9 cellular contexts compared by ENCODE assay signal in genomic region chr5:181207960-181208253, GRCh38. TPM values are rescaled to one million over a fixed set of nuclear protein-coding genes. Genes with fewer than 3 reads are reported as not detected.
DNase-seq lines count a peak whose midpoint lies in the region; ATAC-seq, FAIRE-seq and TF ChIP-seq lines count a peak whose summit lies in the region.
"Had no signal": no experiment of that assay in that cellular context is flagged by ENCODE, and none has a peak within 500 bp of the region (broad histone marks: within the 10 kb centered on the region; RNA-seq: fewer than 3 reads in every experiment).

No MANE protein-coding gene starts in this region.

- no peaks in the 10 kb centered on the region for H3K9me3 Mint-ChIP-seq in Calu3 (ENCODE audit: low read depth, unreplicated experiment)

- H3K9ac ChIP-seq in KMS-11 (no peak overlapping the region), K562 (ENCODE audit: insufficient read depth in 1 of 2, low read depth in 2 of 2, low read length in 2 of 2) (no peak overlapping the region)

- H3K27me3 Mint-ChIP-seq in Calu3 (ENCODE audit: unreplicated experiment): peaks cover 39% of the 10 kb centered on the region

- H3K9me3 ChIP-seq in K562 (replicated peaks; ENCODE audit: control insufficient read depth, insufficient read depth, low read depth, low read length): no peaks in the 10 kb centered on the region
- no peaks in the 10 kb centered on the region for H3K9me3 ChIP-seq in osteoblast (ENCODE audit: low read depth, low read length)

- H3K27ac Mint-ChIP-seq in Calu3 (ENCODE audit: unreplicated experiment): peak overlapping the region; percentile 97

- peak overlapping the region; percentile 75 for H3K4me3 Mint-ChIP-seq in Calu3 (ENCODE audit: low read depth, unreplicated experiment)

- peaks cover 7% of the 10 kb centered on the region for H3K4me1 ChIP-seq in KMS-11 (ENCODE audit: low read depth, poor library complexity, severe bottlenecking)
- H3K4me1 ChIP-seq in K562 (replicated peaks in 1 of 2; ENCODE audit: control insufficient read depth in 2 of 2, insufficient read depth in 2 of 2, low read length in 2 of 2): peaks cover 27 to 31% of the 10 kb centered on the region in 2 experiments; a peak in 4 of 5 replicates
- peaks cover 5% of the 10 kb centered on the region for H3K4me1 ChIP-seq in osteoblast (ENCODE audit: insufficient read depth, low read length)

- FAIRE-seq in K562 (lab: Jason Lieb, UNC): peak; percentile 29

- BruUV-seq in Calu3 (replicated peaks; lab: Mats Ljungman, UMichigan) (no TSS peak), K562 (replicated peaks; lab: Mats Ljungman, UMichigan) (no TSS peak)

- no peak for TF ChIP-seq CTCF in Calu3 (IDR thresholded peaks at IDR 0.05; ENCODE audit: unreplicated experiment)
- TF ChIP-seq CTCF in KMS-11 (conservative IDR thresholded peaks at IDR 0.05; ENCODE audit: low read depth, low read length): no peak
- no peak for TF ChIP-seq CTCF in K562 (IDR thresholded peaks at IDR 0.05 in 2 of 3, conservative IDR thresholded peaks at IDR 0.05 in 1 of 3; ENCODE audit: insufficient read depth in 2 of 3, low read depth in 1 of 3, low read length in 3 of 3)
- TF ChIP-seq CTCF in osteoblast (IDR thresholded peaks at IDR 0.05; ENCODE audit: extremely low read depth, low read depth, low read length): no peak

- H4K20me1 ChIP-seq in KMS-11 (ENCODE audit: insufficient read depth) (no peaks in the 10 kb centered on the region), K562 (replicated peaks; ENCODE audit: control insufficient read depth, insufficient read depth, low read length) (no peaks in the 10 kb centered on the region), osteoblast (ENCODE audit: insufficient read depth, low read length) (no peaks in the 10 kb centered on the region)

- intact Hi-C loops in Calu3 (cut with micrococcal nuclease; ENCODE audit: unreplicated experiment) (loop anchor here (1.0 kb wide), 2 partner anchors 10 to 19 kb away; no protein-coding TSS in a partner anchor), K562 (cut with micrococcal nuclease) (loop anchor here (1.0 to 2.0 kb wide), 3 partner anchors 10 to 17 kb away; partner anchors contain the start of gene TRIM41)

- H3K4me2 ChIP-seq in KMS-11 (peak overlapping the region; percentile 21; the same call in 1 of the 2 replicates), K562 (ENCODE audit: insufficient read depth, low read length) (peak overlapping the region; percentile 93; the same call in 1 of the 2 replicates), osteoblast (ENCODE audit: insufficient read depth, low read length) (peak overlapping the region; percentile 84)

- ATAC-seq in K562 (no peak), HG03108 (IDR thresholded peaks at IDR 0.05; ENCODE audit: unreplicated experiment) (no peak)

- peaks cover 52% of the 10 kb centered on the region for H3K36me3 Mint-ChIP-seq in Calu3 (ENCODE audit: insufficient read depth, unreplicated experiment)

- 4% methylated on average over 3 of the region's 3 CpGs for WGBS in K562 (ENCODE audit: insufficient coverage, low coverage, missing lambda C conversion rate)

- H3K36me3 ChIP-seq in KMS-11 (ENCODE audit: insufficient read depth): no peaks in the 10 kb centered on the region
- no peaks in the 10 kb centered on the region for H3K36me3 ChIP-seq in K562 (ENCODE audit: control insufficient read depth, insufficient read depth, low read length)
- no peaks in the 10 kb centered on the region for H3K36me3 ChIP-seq in osteoblast (ENCODE audit: insufficient read depth, low read length)

- TF ChIP-seq EP300 in K562 (IDR thresholded peaks at IDR 0.05; ENCODE audit: low read length): no peak

- no peak for TF ChIP-seq POLR2A in K562 (conservative IDR thresholded peaks at IDR 0.05)

- POLR2A ChIA-PET in K562 (lab: Yijun Ruan, JAX): interaction anchor here (0.6 to 2.4 kb wide), 16 partner anchors 9 to 169 kb away, joined by 3 to 18 read pairs (median 4); partner anchors contain the start of gene TRIM52

- TF ChIP-seq RAD21 in K562 (CRISPR knock-in tag; conservative IDR thresholded peaks at IDR 0.05 in 1 of 2, IDR thresholded peaks at IDR 0.05 in 1 of 2): no peak; a peak in 1 of 4 replicates

- H3K27me3 ChIP-seq in KMS-11 (ENCODE audit: insufficient read depth, low read depth) (no peaks in the 10 kb centered on the region), K562 (ENCODE audit: control insufficient read depth in 2 of 2, insufficient read depth in 2 of 2, low read length in 2 of 2) (no peaks in the 10 kb centered on the region), osteoblast (ENCODE audit: insufficient read depth, low read length) (peaks cover 7% of the 10 kb centered on the region)

- H3K27ac ChIP-seq in KMS-11: peak overlapping the region; percentile 80; the same call in 1 of the 2 replicates
- peak overlapping the region; percentile 9; the same call in 1 of the 3 replicates for H3K27ac ChIP-seq in K562 (ENCODE audit: extremely low read depth, low read depth, low read length)
- no peak overlapping the region for H3K27ac ChIP-seq in osteoblast (ENCODE audit: low read depth, low read length)

- H3K4me3 ChIP-seq in KMS-11 (IDR thresholded peaks at IDR 0.05; ENCODE audit: insufficient read depth, low read depth, low read length) (no peak overlapping the region), K562 (0 out of 2 replicates have a peak overlapping the region, but pooled peaks have one; percentile 1), osteoblast (ENCODE audit: insufficient read depth, low read length) (no peak overlapping the region)

- H2AFZ ChIP-seq in KMS-11 (ENCODE audit: low read depth) (no peak overlapping the region), K562 (ENCODE audit: low read depth, low read length) (no peak overlapping the region), osteoblast (ENCODE audit: low read length) (no peak overlapping the region)

- no peak for DNase-seq in Calu3
- no peak for DNase-seq in K562 (ENCODE audit: extremely low read depth in 1 of 4, low spot score in 3 of 4)
- no peak for DNase-seq in osteoblast (ENCODE audit: insufficient read length, low spot score, missing footprints)
- DNase-seq in DMS53 treated with DMSO at 0.1 percent for 48 hours (lab: John Stamatoyannopoulos, UW; ENCODE audit: unreplicated experiment): no peak
- no peak for DNase-seq in GM19240 (ENCODE audit: insufficient read length, low spot score)
- no peak for DNase-seq in AG20443 (ENCODE audit: low spot score)
- DNase-seq: cortex of kidney had no signal

- no peaks in the 10 kb centered on the region for H3K9me1 ChIP-seq in K562 (ENCODE audit: control insufficient read depth, insufficient read depth, low read length)

- in situ Hi-C loops in K562 (cut with MboI): no loop called here

- H3K79me2 ChIP-seq in KMS-11 (ENCODE audit: insufficient read depth, low read depth): no peaks in the 10 kb centered on the region
- H3K79me2 ChIP-seq in K562 (ENCODE audit: control insufficient read depth, insufficient read depth, low read length): no peaks in the 10 kb centered on the region
- H3K79me2 ChIP-seq in osteoblast (ENCODE audit: insufficient read depth, low read length): no peaks in the 10 kb centered on the region

- peaks cover 48% of the 10 kb centered on the region for H3K4me1 Mint-ChIP-seq in Calu3 (ENCODE audit: low read depth, unreplicated experiment)

- CTCF ChIA-PET in Calu3 (lab: Charles Lee): interaction anchor here (0.7 to 2.9 kb wide), 6 partner anchors 9 to 35 kb away, joined by 3 to 24 read pairs (median 8); partner anchors contain the start of gene TRIM41
- CTCF ChIA-PET in K562 (lab: Yijun Ruan, JAX; ENCODE audit: low intra/inter-chr PET ratio): no interaction called here

RNA-seq across cellular contexts. Expression of gene TRIM7, which starts 2.9 kb away (rescaled TPM):
- 1.8 and 2.4 TPM in 2 replicates for total RNA-seq in Calu3 (2022)
- 5.4 and 8.3 TPM in 2 replicates for total RNA-seq in K562 (2011; cell fraction: chromatin; rRNA removed; ENCODE audit: low replicate concordance)
- 6.2 and 7.5 TPM in 2 replicates for total RNA-seq in K562 (2011; cell fraction: nucleolus; rRNA removed)
- total RNA-seq in K562 (2011; cell fraction: nucleoplasm; rRNA removed): 7.2 and 7.9 TPM in 2 replicates
- total RNA-seq in K562 (2014; rRNA removed): 12.9 and 13.8 TPM in 2 replicates
- 8.4 and 11.7 TPM in 2 replicates for total RNA-seq in K562 (2014; rRNA removed; fragmentation: Illumina TruSeq; extraction: Trizol)
- total RNA-seq in K562 (2015; rRNA removed; fragmentation: Illumina TruSeq; extraction: Trizol): 8.9 and 9.0 TPM in 2 replicates
- 10.3 and 12.4 TPM in 2 replicates for total RNA-seq in K562 (2021)
- polyA plus RNA-seq in K562 (2011; rRNA removed): 7.1 and 12.6 TPM in 2 replicates
- polyA plus RNA-seq in K562 (2011; cell fraction: cytosol; rRNA removed): 4.5 and 12.8 TPM in 2 replicates
- 8.4 and 8.9 TPM in 2 replicates for polyA plus RNA-seq in K562 (2011; cell fraction: nucleus; rRNA removed)
- 6.9 and 17.6 TPM in 2 replicates for polyA plus RNA-seq in K562 (2012)
- 5.4 and 7.7 TPM in 2 replicates for polyA plus RNA-seq in K562 (2014; fragmentation: Illumina TruSeq; extraction: Trizol)
- polyA plus RNA-seq in K562 (2014; fragmentation: Nextera tagmentation; extraction: Ambion mirVana): 1 to 10 TPM; 2.6 to 3.2 TPM
- 12.4 and 14.9 TPM in 2 replicates for polyA plus RNA-seq in K562 (2014; rRNA removed)
- polyA minus RNA-seq in K562 (2011; rRNA and poly(A)+ RNA removed): 3.3 and 4.2 TPM in 2 replicates
- polyA minus RNA-seq in K562 (2011; cell fraction: cytosol; rRNA and poly(A)+ RNA removed): 3.4 and 4.1 TPM in 2 replicates
- 2.6 and 3.3 TPM in 2 replicates for polyA minus RNA-seq in K562 (2011; cell fraction: nucleus; rRNA and poly(A)+ RNA removed)
- 0.29 and 0.72 TPM in 2 replicates for total RNA-seq in osteoblast

RNA-seq across cellular contexts. Expression of gene TRIM41, which starts 15.2 kb away (rescaled TPM):
- total RNA-seq in Calu3 (2022) (33.5 and 34.2 TPM in 2 replicates), K562 (2014; rRNA removed) (29.5 and 31.6 TPM in 2 replicates), K562 (2014; rRNA removed; fragmentation: Illumina TruSeq; extraction: Trizol) (11.4 and 14.2 TPM in 2 replicates), K562 (2015; rRNA removed; fragmentation: Illumina TruSeq; extraction: Trizol) (21.7 and 25.6 TPM in 2 replicates), K562 (2021) (37.7 and 47.6 TPM in 2 replicates), osteoblast (12.4 and 15.9 TPM in 2 replicates)
- total RNA-seq in K562 (2011; cell fraction: chromatin; rRNA removed; ENCODE audit: low replicate concordance): 93.5 and 120 TPM in 2 replicates
- total RNA-seq in K562 (2011; cell fraction: nucleolus; rRNA removed): 59.6 and 64.0 TPM in 2 replicates
- total RNA-seq in K562 (2011; cell fraction: nucleoplasm; rRNA removed): 84.3 and 102 TPM in 2 replicates
- polyA plus RNA-seq in K562 (2011; rRNA removed) (15.6 and 19.3 TPM in 2 replicates), K562 (2014; fragmentation: Illumina TruSeq; extraction: Trizol) (20.9 and 29.8 TPM in 2 replicates), K562 (2014; fragmentation: Nextera tagmentation; extraction: Ambion mirVana) (1 to 10 TPM; 1.8 to 2.1 TPM), K562 (2014; rRNA removed) (34.8 and 39.3 TPM in 2 replicates)
- 15.7 and 25.0 TPM in 2 replicates for polyA plus RNA-seq in K562 (2011; cell fraction: cytosol; rRNA removed)
- polyA plus RNA-seq in K562 (2011; cell fraction: nucleus; rRNA removed): 121 and 125 TPM in 2 replicates
- 32.5 and 45.1 TPM in 2 replicates for polyA plus RNA-seq in K562 (2012)
- 14.0 and 16.6 TPM in 2 replicates for polyA minus RNA-seq in K562 (2011; rRNA and poly(A)+ RNA removed)
- 7.3 and 9.5 TPM in 2 replicates for polyA minus RNA-seq in K562 (2011; cell fraction: cytosol; rRNA and poly(A)+ RNA removed)
- polyA minus RNA-seq in K562 (2011; cell fraction: nucleus; rRNA and poly(A)+ RNA removed): 19.9 and 22.7 TPM in 2 replicates

RNA-seq across cellular contexts. Expression of gene RACK1, which starts 35.8 kb away (rescaled TPM):
- total RNA-seq in Calu3 (2022): 1,679 and 1,946 TPM in 2 replicates
- total RNA-seq in K562 (2011; cell fraction: chromatin; rRNA removed; ENCODE audit: low replicate concordance): 854 and 1,455 TPM in 2 replicates
- total RNA-seq in K562 (2011; cell fraction: nucleolus; rRNA removed): 1,835 and 1,893 TPM in 2 replicates
- total RNA-seq in K562 (2011; cell fraction: nucleoplasm; rRNA removed): 1,718 and 2,743 TPM in 2 replicates
- 4,051 and 4,420 TPM in 2 replicates for total RNA-seq in K562 (2014; rRNA removed)
- 2,268 and 2,618 TPM in 2 replicates for total RNA-seq in K562 (2014; rRNA removed; fragmentation: Illumina TruSeq; extraction: Trizol)
- 3,776 and 3,843 TPM in 2 replicates for total RNA-seq in K562 (2015; rRNA removed; fragmentation: Illumina TruSeq; extraction: Trizol)
- total RNA-seq in K562 (2021): 2,303 and 2,318 TPM in 2 replicates
- 3,764 and 5,908 TPM in 2 replicates for polyA plus RNA-seq in K562 (2011; rRNA removed)
- 7,594 and 7,810 TPM in 2 replicates for polyA plus RNA-seq in K562 (2011; cell fraction: cytosol; rRNA removed)
- 2,830 and 3,465 TPM in 2 replicates for polyA plus RNA-seq in K562 (2011; cell fraction: nucleus; rRNA removed)
- polyA plus RNA-seq in K562 (2012): 3,329 and 5,405 TPM in 2 replicates
- polyA plus RNA-seq in K562 (2014; fragmentation: Illumina TruSeq; extraction: Trizol): 3,833 and 4,270 TPM in 2 replicates
- 1,000 to 10,000 TPM; 3,894 to 5,311 TPM for polyA plus RNA-seq in K562 (2014; fragmentation: Nextera tagmentation; extraction: Ambion mirVana)
- polyA plus RNA-seq in K562 (2014; rRNA removed): 3,427 and 3,846 TPM in 2 replicates
- 4,917 and 6,085 TPM in 2 replicates for polyA minus RNA-seq in K562 (2011; rRNA and poly(A)+ RNA removed)
- 3,397 and 3,535 TPM in 2 replicates for polyA minus RNA-seq in K562 (2011; cell fraction: cytosol; rRNA and poly(A)+ RNA removed)
- polyA minus RNA-seq in K562 (2011; cell fraction: nucleus; rRNA and poly(A)+ RNA removed): 973 and 1,854 TPM in 2 replicates
- total RNA-seq in osteoblast: 3,800 and 4,007 TPM in 2 replicates

RNA-seq across cellular contexts. Expression of gene TRIM52, which starts 53.0 kb away (rescaled TPM):
- total RNA-seq in Calu3 (2022) (14.8 and 14.9 TPM in 2 replicates), K562 (2014; rRNA removed) (6.1 and 6.5 TPM in 2 replicates), K562 (2014; rRNA removed; fragmentation: Illumina TruSeq; extraction: Trizol) (13.5 and 13.9 TPM in 2 replicates), K562 (2015; rRNA removed; fragmentation: Illumina TruSeq; extraction: Trizol) (10.5 and 12.8 TPM in 2 replicates), K562 (2021) (13.5 and 14.2 TPM in 2 replicates), osteoblast (6.8 and 7.2 TPM in 2 replicates)
- 34.8 and 81.1 TPM in 2 replicates for total RNA-seq in K562 (2011; cell fraction: chromatin; rRNA removed; ENCODE audit: low replicate concordance)
- total RNA-seq in K562 (2011; cell fraction: nucleolus; rRNA removed): 29.7 and 40.4 TPM in 2 replicates
- 48.1 and 60.9 TPM in 2 replicates for total RNA-seq in K562 (2011; cell fraction: nucleoplasm; rRNA removed)
- polyA plus RNA-seq in K562 (2011; rRNA removed) (21.9 and 24.1 TPM in 2 replicates), K562 (2014; fragmentation: Illumina TruSeq; extraction: Trizol) (15.8 and 17.2 TPM in 2 replicates), K562 (2014; fragmentation: Nextera tagmentation; extraction: Ambion mirVana) (1 to 10 TPM; 3.3 to 3.7 TPM), K562 (2014; rRNA removed) (18.0 and 20.0 TPM in 2 replicates)
- polyA plus RNA-seq in K562 (2011; cell fraction: cytosol; rRNA removed): 5.6 and 11.8 TPM in 2 replicates
- polyA plus RNA-seq in K562 (2011; cell fraction: nucleus; rRNA removed): 30.2 and 31.5 TPM in 2 replicates
- 12.9 and 20.0 TPM in 2 replicates for polyA plus RNA-seq in K562 (2012)
- 17.6 and 20.0 TPM in 2 replicates for polyA minus RNA-seq in K562 (2011; rRNA and poly(A)+ RNA removed)
- 6.1 and 6.8 TPM in 2 replicates for polyA minus RNA-seq in K562 (2011; cell fraction: cytosol; rRNA and poly(A)+ RNA removed)
- polyA minus RNA-seq in K562 (2011; cell fraction: nucleus; rRNA and poly(A)+ RNA removed): 11.4 and 21.9 TPM in 2 replicates

Comparison
In these comparisons a context has a peak if more than half of its experiments do, and no peak if none do; other contexts are left out.
1. H3K4me2 ChIP-seq: peak in every context shown above with its lines; median percentile 93 in K562; 84 in osteoblast; 21 in KMS-11.